ENCODE assay signal across 12 cellular contexts in the genomic region with DNA sequence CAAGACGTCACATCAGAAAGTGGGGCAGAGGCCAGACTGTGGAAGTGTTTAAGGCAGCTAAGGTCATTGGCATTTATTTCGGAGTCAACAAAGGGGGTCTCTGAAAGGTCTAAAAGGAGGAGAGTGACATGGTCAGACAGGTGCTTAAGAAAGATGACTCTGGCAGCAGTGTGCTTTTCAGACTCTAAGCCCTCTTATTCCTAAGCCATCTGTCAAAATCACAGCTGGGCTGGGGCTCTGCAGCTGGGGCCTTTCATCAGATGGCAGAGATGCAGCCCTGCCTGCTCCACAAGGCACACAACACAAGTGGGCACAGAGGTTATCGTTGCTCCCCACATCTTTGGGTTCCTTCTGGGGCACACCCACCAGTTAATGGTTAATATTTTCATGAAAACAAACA. TPM values are rescaled to one million over a fixed set of nuclear protein-coding genes. Genes with fewer than 3 reads are reported as not detected.
DNase-seq lines count a peak whose midpoint lies in the region; ATAC-seq lines count a peak whose summit lies in the region.
"Had no signal": no experiment of that assay in that cellular context is flagged by ENCODE, and none has a peak within 500 bp of the region (broad histone marks: within the 10 kb centered on the region; RNA-seq: fewer than 3 reads in every experiment).

No MANE protein-coding gene starts in this region.

- DNase-seq in DMS53 (lab: John Stamatoyannopoulos, UW) = peak; percentile 35
- no peak for DNase-seq in DMS53 treated with DMSO at 0.1 percent for 48 hours (lab: John Stamatoyannopoulos, UW; ENCODE audit: unreplicated experiment)
- no peak for DNase-seq in T-cell
- no peak for DNase-seq in immature natural killer cell
- no peak for DNase-seq in stimulated activated naive B cell treated with anti-CD40 and anti-IgM and Interleukin-4, amounts not matched to agents 10 μg/mL and 1 μg/mL and 100 μg/mL, for 72 hours
- no peak for DNase-seq in NCI-H1092 treated with DMSO at 0.1 percent for 48 hours (lab: John Stamatoyannopoulos, UW)
- no peak for DNase-seq in H4 (ENCODE audit: low spot score)
- DNase-seq: effector CD8-positive, alpha-beta T cell; kidney glomerular epithelial cell; NCI-H510A had no signal

- H3K27ac Mint-ChIP-seq in T-cell (peak overlapping the region; percentile 96 to 98), immature natural killer cell (peak overlapping the region; percentile 78 to 93 (median 86))
- H3K27ac Mint-ChIP-seq in stimulated activated naive B cell treated with anti-CD40 and anti-IgM and Interleukin-4, amounts not matched to agents 10 μg/mL and 1 μg/mL and 100 μg/mL, for 72 hours = peak overlapping the region; percentile 97

- no peaks in the 10 kb centered on the region for H3K9me3 Mint-ChIP-seq in T-cell
- no peaks in the 10 kb centered on the region for H3K9me3 Mint-ChIP-seq in immature natural killer cell
- H3K9me3 Mint-ChIP-seq in stimulated activated naive B cell treated with anti-CD40 and anti-IgM and Interleukin-4, amounts not matched to agents 10 μg/mL and 1 μg/mL and 100 μg/mL, for 72 hours = no peaks in the 10 kb centered on the region

- ATAC-seq in T-cell (replicated peaks in 1 of 4) (no peak), GM19035 (IDR thresholded peaks at IDR 0.05; ENCODE audit: unreplicated experiment) (no peak)
- ATAC-seq in stimulated activated naive B cell treated with anti-CD40 and anti-IgM and Interleukin-4, amounts not matched to agents 10 μg/mL and 1 μg/mL and 100 μg/mL, for 72 hours (replicated peaks) = no peak

- H3K4me1 Mint-ChIP-seq in T-cell (peaks cover 26 to 42% (median 35%) of the 10 kb centered on the region in 3 donors), immature natural killer cell (peaks cover 18 to 22% of the 10 kb centered on the region in 2 donors)
- peaks cover 23 to 42% of the 10 kb centered on the region in 2 donors for H3K4me1 Mint-ChIP-seq in stimulated activated naive B cell treated with anti-CD40 and anti-IgM and Interleukin-4, amounts not matched to agents 10 μg/mL and 1 μg/mL and 100 μg/mL, for 72 hours

- H3K36me3 Mint-ChIP-seq in T-cell (peaks cover 55% of the 10 kb centered on the region), immature natural killer cell (peaks cover 0 to 53% (median 27%) of the 10 kb centered on the region in 3 donors)
- peaks cover 54 to 77% of the 10 kb centered on the region in 2 donors for H3K36me3 Mint-ChIP-seq in stimulated activated naive B cell treated with anti-CD40 and anti-IgM and Interleukin-4, amounts not matched to agents 10 μg/mL and 1 μg/mL and 100 μg/mL, for 72 hours

- H3K27me3 Mint-ChIP-seq in T-cell (no peaks in the 10 kb centered on the region), immature natural killer cell (ENCODE audit: low read depth in 3 of 3) (peaks cover 6 to 10% (median 7%) of the 10 kb centered on the region in 3 donors)
- no peaks in the 10 kb centered on the region for H3K27me3 Mint-ChIP-seq in stimulated activated naive B cell treated with anti-CD40 and anti-IgM and Interleukin-4, amounts not matched to agents 10 μg/mL and 1 μg/mL and 100 μg/mL, for 72 hours

- H3K4me3 Mint-ChIP-seq in T-cell = no peak overlapping the region
- no peak overlapping the region for H3K4me3 Mint-ChIP-seq in immature natural killer cell
- H3K4me3 Mint-ChIP-seq in stimulated activated naive B cell treated with anti-CD40 and anti-IgM and Interleukin-4, amounts not matched to agents 10 μg/mL and 1 μg/mL and 100 μg/mL, for 72 hours = no peak overlapping the region

- POLR2A ChIA-PET in T-cell (lab: Charles Lee) = no interaction called here

- CTCF ChIA-PET in T-cell (lab: Charles Lee) = interaction anchor here in 1 of 2 donors (0.6 to 1.8 kb wide), 2 partner anchors 141 to 453 kb away, joined by 3 to 14 read pairs; no protein-coding TSS in a partner anchor

RNA-seq across cellular contexts. Expression of gene FBXL22, which starts 14.0 kb away (rescaled TPM):
- 1 to 10 TPM in 4 of 5 donors, under 1 TPM in 1; 0.75 to 2.0 (median 1.5) TPM for total RNA-seq in T-cell
- polyA plus RNA-seq in immature natural killer cell = 1 to 10 TPM in 1 of 3 donors, not detected in 2; 1.1 TPM
- not detected in 2 replicates for total RNA-seq in H4 (2014; rRNA removed; shearing (Covaris generic))
- total RNA-seq: A172 had no signal
